22 cellular contexts compared by ENCODE assay signal in genomic region chr5:145586664-145587307, GRCh38.
"Had no signal": no experiment of that assay in that cellular context is flagged by ENCODE, and none has a peak within 500 bp of the region (broad histone marks: within the 10 kb centered on the region; RNA-seq: fewer than 3 reads in every experiment).

No MANE protein-coding gene starts in this region.

- DNase-seq: activated CD4-positive, alpha-beta T cell treated with anti-CD3 and anti-CD28 coated beads for 4 hours; activated CD4-positive, alpha-beta T cell treated with anti-CD3 and anti-CD28 coated beads, Interleukin-2, amount 50 U/mL, for 48 hours; activated CD4-positive, CD25-positive, alpha-beta regulatory T cell; activated CD8-positive, alpha-beta memory T cell treated with anti-CD3 and anti-CD28 coated beads, Interleukin-2, amount 50 U/mL, for 48 hours; activated naive CD4-positive, alpha-beta T cell treated with anti-CD3 and anti-CD28 coated beads for 36 hours; activated T-cell treated with anti-CD3 and anti-CD28 coated beads, Interleukin-2, amount 50 U/mL, for 4 hours; effector CD8-positive, alpha-beta T cell; immature natural killer cell; left lung; stimulated activated CD4-positive, alpha-beta T cell treated with anti-CD3 and anti-CD28 coated beads, Interleukin-12 subunit alpha, Interleukin-12 subunit beta, amount 100 ng/mL, for 4 hours; substantia nigra; T-helper 17 cell; thyroid gland had no signal

- H3K4me3 Mint-ChIP-seq: activated naive CD4-positive, alpha-beta T cell treated with anti-CD3 and anti-CD28 coated beads for 36 hours; activated T-cell treated with anti-CD3 and anti-CD28 coated beads, Interleukin-2, amount 50 U/mL, for 4 hours; brain; immature natural killer cell; nephron; stimulated activated naive CD8-positive, alpha-beta T cell treated with anti-CD3 and anti-CD28 coated beads, Interleukin-15, Interleukin-2, amounts not matched to agents 100 ng/mL and 50 ng/mL, for 24 hours; T-helper 17 cell had no signal

- ATAC-seq: T-helper 17 cell had no signal

- H3K9me3 ChIP-seq: neutrophil, prostate gland, thyroid gland had no signal

- H3K36me3 Mint-ChIP-seq: brain, immature natural killer cell had no signal

- H3K4me1 ChIP-seq: left lung, prostate gland, right atrium auricular region, thyroid gland had no signal

- H3K27ac ChIP-seq: foreskin keratinocyte, left lung, neutrophil, ovary, prostate gland, right atrium auricular region, thyroid gland had no signal

- H3K27ac Mint-ChIP-seq: activated naive CD4-positive, alpha-beta T cell treated with anti-CD3 and anti-CD28 coated beads for 36 hours; immature natural killer cell; stimulated activated naive CD8-positive, alpha-beta T cell treated with anti-CD3 and anti-CD28 coated beads, Interleukin-15, Interleukin-2, amounts not matched to agents 100 ng/mL and 50 ng/mL, for 24 hours; T-helper 17 cell had no signal

- H3K36me3 ChIP-seq: left lung, neutrophil, ovary, prostate gland, right atrium auricular region, thyroid gland had no signal

- H3K4me1 Mint-ChIP-seq: brain, immature natural killer cell, T-helper 17 cell had no signal

- H3K4me3 ChIP-seq: left lung, lung, ovary, prostate gland, right atrium auricular region, thyroid gland had no signal

- H3K27me3 ChIP-seq: foreskin keratinocyte, left lung, neutrophil, ovary, right atrium auricular region, thyroid gland had no signal

- H3K27me3 Mint-ChIP-seq: stimulated activated naive CD8-positive, alpha-beta T cell treated with anti-CD3 and anti-CD28 coated beads, Interleukin-15, Interleukin-2, amounts not matched to agents 100 ng/mL and 50 ng/mL, for 24 hours; T-helper 17 cell had no signal
